In genomic region chr6:149560736-149561135, GRCh38 we compare ENCODE assay signal across 8 cellular contexts. TPM values are rescaled to one million over a fixed set of nuclear protein-coding genes. Genes with fewer than 3 reads are reported as not detected.
DNase-seq lines count a peak whose midpoint lies in the region; ATAC-seq, FAIRE-seq and TF ChIP-seq lines count a peak whose summit lies in the region.

No MANE protein-coding gene starts in this region.

- H3K4me3 Mint-ChIP-seq in CD8-positive, alpha-beta memory T cell: peak overlapping the region in 2 of 7 donors; percentile 36 to 38

- no peak overlapping the region for H3K9ac ChIP-seq in endothelial cell of umbilical vein (replicated peaks; ENCODE audit: extremely low read depth, insufficient read depth, low read length)

- POLR2A ChIA-PET in endothelial cell of umbilical vein (lab: Charles Lee): no interaction called here
- POLR2A ChIA-PET in CD8-positive, alpha-beta memory T cell (lab: Charles Lee): no interaction called here

- H3K9me3 Mint-ChIP-seq in CD8-positive, alpha-beta memory T cell: no peaks in the 10 kb centered on the region

- TF ChIP-seq CTCF in cardiac muscle cell (IDR thresholded peaks at IDR 0.05; ENCODE audit: low read depth, low read length) (peak; percentile 49), NB4 (IDR thresholded peaks at IDR 0.05; ENCODE audit: low read depth, low read length) (peak; percentile 51), endothelial cell of umbilical vein (IDR thresholded peaks at IDR 0.05; ENCODE audit: extremely low read depth in 1 of 2, insufficient read depth in 1 of 2, low read depth in 1 of 2, low read length in 2 of 2) (peak; percentile 47 to 49), thyroid gland (IDR thresholded peaks at IDR 0.05) (peak in 4 of 6 experiments; percentile 8 to 49 (median 18))

- H3K27me3 Mint-ChIP-seq in CD8-positive, alpha-beta memory T cell: peaks cover 9 to 11% of the 10 kb centered on the region in 2 donors

- FAIRE-seq in endothelial cell of umbilical vein (lab: Jason Lieb, UNC): no peak

- H3K27me3 ChIP-seq in cardiac muscle cell (peaks cover 50% of the 10 kb centered on the region), endothelial cell of umbilical vein (ENCODE audit: control insufficient read depth in 2 of 2, insufficient read depth in 2 of 2, low read length in 2 of 2) (peaks cover 5 to 11% of the 10 kb centered on the region in 2 experiments), thyroid gland (no peaks in the 10 kb centered on the region)
- no peaks in the 10 kb centered on the region for H3K27me3 ChIP-seq in CD8-positive, alpha-beta memory T cell (ENCODE audit: insufficient read depth, low read length, poor library complexity, severe bottlenecking)

- H3K27ac ChIP-seq in cardiac muscle cell (no peak overlapping the region), endothelial cell of umbilical vein (ENCODE audit: insufficient read depth, low read depth, low read length) (no peak overlapping the region), thyroid gland (no peak overlapping the region)
- H3K27ac ChIP-seq in CD8-positive, alpha-beta memory T cell (ENCODE audit: low read depth, low read length): no peak overlapping the region

- H3K36me3 ChIP-seq in cardiac muscle cell (no peaks in the 10 kb centered on the region), endothelial cell of umbilical vein (ENCODE audit: control insufficient read depth in 2 of 2, extremely low read depth in 1 of 2, insufficient read depth in 2 of 2, low read length in 2 of 2) (no peaks in the 10 kb centered on the region), thyroid gland (no peaks in the 10 kb centered on the region)
- H3K36me3 ChIP-seq in CD8-positive, alpha-beta memory T cell (ENCODE audit: insufficient read depth, low read length): no peaks in the 10 kb centered on the region

- no TSS peak for BruUV-seq in endothelial cell of umbilical vein (replicated peaks; lab: Mats Ljungman, UMichigan)

- TF ChIP-seq POLR2A in NB4 (IDR thresholded peaks at IDR 0.05; ENCODE audit: extremely low read depth, insufficient read length) (no peak), endothelial cell of umbilical vein (IDR thresholded peaks at IDR 0.05; ENCODE audit: low read depth, low read length) (no peak), thyroid gland (IDR thresholded peaks at IDR 0.05) (no peak)

- ATAC-seq in GM18498 (IDR thresholded peaks at IDR 0.05; ENCODE audit: unreplicated experiment): no peak
- ATAC-seq in GM21723 (IDR thresholded peaks at IDR 0.05; ENCODE audit: unreplicated experiment): no peak

- CTCF ChIA-PET in endothelial cell of umbilical vein (lab: Charles Lee): interaction anchor here (0.6 to 5.8 kb wide), 11 partner anchors 9 to 532 kb away, joined by 3 to 35 read pairs (median 4); partner anchors contain the start of gene PPIL4
- CTCF ChIA-PET in CD8-positive, alpha-beta memory T cell (lab: Charles Lee): interaction anchor here (1.3 kb wide), 1 partner anchor 237 kb away, joined by 3 read pairs; no protein-coding TSS in a partner anchor

- 57% methylated on average over 3 of the region's 3 CpGs for WGBS in thyroid gland, 2 donors

- H3K4me3 ChIP-seq in cardiac muscle cell (no peak overlapping the region), NB4 (ENCODE audit: low read depth, low read length) (no peak overlapping the region), endothelial cell of umbilical vein (replicated peaks in 1 of 3; ENCODE audit: insufficient read depth in 1 of 3, low read depth in 1 of 3, low read length in 3 of 3) (no peak overlapping the region), thyroid gland (replicated peaks in 1 of 3) (no peak overlapping the region)
- H3K4me3 ChIP-seq in CD8-positive, alpha-beta memory T cell (ENCODE audit: low read length): no peak overlapping the region

- no peaks in the 10 kb centered on the region for H3K9me1 ChIP-seq in endothelial cell of umbilical vein (replicated peaks; ENCODE audit: control insufficient read depth, extremely low read depth, insufficient read depth, low read length)

- no peak overlapping the region for H3K4me2 ChIP-seq in endothelial cell of umbilical vein (ENCODE audit: insufficient read depth, low read length)

- peaks cover 5 to 12% (median 8%) of the 10 kb centered on the region in 3 donors for H3K4me1 Mint-ChIP-seq in CD8-positive, alpha-beta memory T cell

- H3K4me1 ChIP-seq in cardiac muscle cell (ENCODE audit: low read depth) (peaks cover 4% of the 10 kb centered on the region), endothelial cell of umbilical vein (ENCODE audit: control insufficient read depth, extremely low read depth, insufficient read depth, low read length) (peaks cover 12% of the 10 kb centered on the region), thyroid gland (no peaks in the 10 kb centered on the region)
- H3K4me1 ChIP-seq in CD8-positive, alpha-beta memory T cell (ENCODE audit: insufficient read depth, low read length): peaks cover 6% of the 10 kb centered on the region

- DNase-seq in cardiac muscle cell (ENCODE audit: low read depth in 1 of 2, low spot score in 1 of 2) (peak in 1 of 2 donors; percentile 13), cardiac septum (ENCODE audit: low spot score) (no peak), NB4 (ENCODE audit: low read depth) (peak; percentile 30), endothelial cell of umbilical vein (ENCODE audit: low read depth, low spot score) (peak; percentile 21), thyroid gland (no peak)
- no peak for DNase-seq in CD8-positive, alpha-beta memory T cell

- H2AFZ ChIP-seq in endothelial cell of umbilical vein (ENCODE audit: low read depth, low read length): no peak overlapping the region

- intact Hi-C loops in cardiac septum (cut with DNase I) (no loop called here), endothelial cell of umbilical vein (cut with micrococcal nuclease) (no loop called here), thyroid gland (cut with DNase I) (loop anchor here (10.0 kb wide), 2 partner anchors 174 to 304 kb away; partner anchors contain the start of gene LRP11)

- dilution Hi-C loops in endothelial cell of umbilical vein (cut with MboI; ENCODE audit: extremely low pct_ligation_motif_present, low sequenced_read_pairs): no loop called here

- H3K36me3 Mint-ChIP-seq in CD8-positive, alpha-beta memory T cell: peaks cover 0 to 2% (median 0%) of the 10 kb centered on the region in 3 donors

- H3K9me3 ChIP-seq in cardiac muscle cell (ENCODE audit: low read depth) (no peaks in the 10 kb centered on the region), endothelial cell of umbilical vein (replicated peaks; ENCODE audit: control insufficient read depth, insufficient read depth, low read length) (no peaks in the 10 kb centered on the region), thyroid gland (no peaks in the 10 kb centered on the region)
- H3K9me3 ChIP-seq in CD8-positive, alpha-beta memory T cell (ENCODE audit: low read length): no peaks in the 10 kb centered on the region

- H3K27ac Mint-ChIP-seq in CD8-positive, alpha-beta memory T cell: peak overlapping the region in 1 of 8 donors; percentile 25

- no peaks in the 10 kb centered on the region for H3K79me2 ChIP-seq in endothelial cell of umbilical vein (ENCODE audit: control insufficient read depth, insufficient read depth, low read length)

- no peaks in the 10 kb centered on the region for H4K20me1 ChIP-seq in endothelial cell of umbilical vein (replicated peaks; ENCODE audit: control insufficient read depth, extremely low read depth, insufficient read depth, low read length)

TF ChIP-seq in endothelial cell of umbilical vein, 7 proteins besides CTCF, POLR2A, EP300 and RAD21:
- no peak for TF ChIP-seq MYC (IDR thresholded peaks at IDR 0.05; ENCODE audit: low read depth, low read length)
- no peak for TF ChIP-seq FOS (IDR thresholded peaks at IDR 0.05; ENCODE audit: borderline replicate concordance, insufficient read depth, low read length)
- TF ChIP-seq POLR2AphosphoS5 (IDR thresholded peaks at IDR 0.05; ENCODE audit: insufficient read depth, low read depth, low read length): no peak
- no peak for TF ChIP-seq JUN (IDR thresholded peaks at IDR 0.05; ENCODE audit: borderline replicate concordance, insufficient read depth, insufficient read length, low read depth)

RNA-seq across cellular contexts. Expression of gene GINM1, which starts 5.4 kb away (rescaled TPM):
- total RNA-seq in cardiac muscle cell: 33.0 and 35.8 TPM in 2 replicates
- polyA plus RNA-seq in cardiac muscle cell: 50.4 and 68.9 TPM in 2 replicates
- 53.8 TPM for total RNA-seq in cardiac septum
- total RNA-seq in endothelial cell of umbilical vein: 38.0 and 38.2 TPM in 2 replicates
- polyA plus RNA-seq in endothelial cell of umbilical vein: 10.2 and 14.6 TPM in 2 replicates
- 26.9 and 28.0 TPM in 2 replicates for polyA plus RNA-seq in endothelial cell of umbilical vein (2011; cell fraction: cytosol; rRNA removed)
- polyA plus RNA-seq in endothelial cell of umbilical vein (2011; cell fraction: nucleus; rRNA removed): 9.6 and 13.5 TPM in 2 replicates
- 37.0 and 49.4 TPM in 2 replicates for polyA plus RNA-seq in endothelial cell of umbilical vein (2012)
- 5.8 and 6.1 TPM in 2 replicates for polyA minus RNA-seq in endothelial cell of umbilical vein
- 5.0 TPM for polyA minus RNA-seq in endothelial cell of umbilical vein (2011; cell fraction: cytosol; rRNA and poly(A)+ RNA removed)
- polyA minus RNA-seq in endothelial cell of umbilical vein (2011; cell fraction: nucleus; rRNA and poly(A)+ RNA removed): 7.0 and 7.9 TPM in 2 replicates
- 100 to 1,000 TPM in 1 of 4 donors, 10 to 100 TPM in 3; 77.3 to 101 (median 86.8) TPM for total RNA-seq in thyroid gland
- 10 to 100 TPM; 20.4 to 20.5 TPM for total RNA-seq in CD8-positive, alpha-beta memory T cell
- 24.7 TPM for polyA plus RNA-seq in CD8-positive, alpha-beta memory T cell

RNA-seq across cellular contexts. Expression of gene PPIL4, which starts 14.9 kb away (rescaled TPM):
- total RNA-seq in cardiac muscle cell (23.0 and 33.1 TPM in 2 replicates), cardiac septum (18.6 TPM), endothelial cell of umbilical vein (24.3 and 27.8 TPM in 2 replicates), thyroid gland (10 to 100 TPM; 42.4 to 57.2 (median 48.4) TPM)
- polyA plus RNA-seq in cardiac muscle cell (29.5 and 41.8 TPM in 2 replicates), endothelial cell of umbilical vein (1.2 and 2.2 TPM in 2 replicates)
- polyA plus RNA-seq in endothelial cell of umbilical vein (2011; cell fraction: cytosol; rRNA removed): 4.0 and 4.3 TPM in 2 replicates
- 6.3 and 9.3 TPM in 2 replicates for polyA plus RNA-seq in endothelial cell of umbilical vein (2011; cell fraction: nucleus; rRNA removed)
- 16.2 and 23.6 TPM in 2 replicates for polyA plus RNA-seq in endothelial cell of umbilical vein (2012)
- polyA minus RNA-seq in endothelial cell of umbilical vein: 3.5 and 3.6 TPM in 2 replicates
- 3.0 TPM for polyA minus RNA-seq in endothelial cell of umbilical vein (2011; cell fraction: cytosol; rRNA and poly(A)+ RNA removed)
- 7.5 and 8.0 TPM in 2 replicates for polyA minus RNA-seq in endothelial cell of umbilical vein (2011; cell fraction: nucleus; rRNA and poly(A)+ RNA removed)
- total RNA-seq in CD8-positive, alpha-beta memory T cell: 10 to 100 TPM; 29.7 to 31.9 TPM
- polyA plus RNA-seq in CD8-positive, alpha-beta memory T cell: 10.7 TPM

Comparison
In these comparisons a context has a peak if more than half of its experiments do, and no peak if none do; other contexts are left out.
1. DNase-seq: peak in NB4 (single experiment) and endothelial cell of umbilical vein (single experiment); none in cardiac septum (single experiment), thyroid gland (0 of 2) and CD8-positive, alpha-beta memory T cell (0 of 5).
2. Peak in every context shown above with its lines, with median percentiles within 50 percentile points of each other: CTCF ChIP-seq.